In genomic region chr3:10093678-10094077, GRCh38 we compare ENCODE assay signal across 33 cellular contexts. TPM values are rescaled to one million over a fixed set of nuclear protein-coding genes. Genes with fewer than 3 reads are reported as not detected.
"Had no signal": no experiment of that assay in that cellular context is flagged by ENCODE, and none has a peak within 500 bp of the region (broad histone marks: within the 10 kb centered on the region; RNA-seq: fewer than 3 reads in every experiment).

No MANE protein-coding gene starts in this region.

- H3K4me1 Mint-ChIP-seq: central memory CD8-positive, alpha-beta T cell; mesothelial cell of epicardium; neural crest cell; stimulated activated naive B cell treated with anti-CD40 and anti-IgM and Interleukin-4, amounts not matched to agents 10 μg/mL and 1 μg/mL and 100 μg/mL, for 72 hours had no signal

- H3K27me3 ChIP-seq: colonic mucosa, esophagus muscularis mucosa, foreskin keratinocyte, gastroesophageal sphincter, heart right ventricle, neutrophil, tibial nerve, upper lobe of left lung had no signal

- H2AFZ ChIP-seq: parathyroid adenoma had no signal

- H3K9me3 ChIP-seq: colonic mucosa, esophagus muscularis mucosa, gastroesophageal sphincter, heart right ventricle, mucosa of descending colon, neutrophil, thoracic aorta, tibial nerve, upper lobe of left lung had no signal

- DNase-seq: colonic mucosa; effector CD8-positive, alpha-beta T cell; endodermal cell; foreskin keratinocyte; heart right ventricle; mesenchymal stem cell; mucosa of descending colon; naive B cell; stimulated activated CD4-positive, alpha-beta T cell treated with anti-CD3 and anti-CD28 coated beads, Interleukin-4, amount 100 ng/mL, for 4 hours; stimulated activated naive B cell treated with anti-CD40 and anti-IgM and Interleukin-4, amounts not matched to agents 10 μg/mL and 1 μg/mL and 100 μg/mL, for 72 hours; upper lobe of left lung had no signal

- H3K36me3 ChIP-seq: colonic mucosa, esophagus muscularis mucosa, gastroesophageal sphincter, thoracic aorta, tibial nerve, upper lobe of left lung had no signal

- ATAC-seq: foreskin keratinocyte; gastroesophageal sphincter; heart right ventricle; left lobe of liver; mucosa of descending colon; natural killer cell treated with Interleukin-12 subunit alpha and Interleukin-12 subunit beta and Interleukin-15 and Interleukin-18, amount 100 ng/mL, for 72 hours; sciatic nerve; stimulated activated naive B cell treated with anti-CD40 and anti-IgM and Interleukin-4, amounts not matched to agents 10 μg/mL and 1 μg/mL and 100 μg/mL, for 72 hours had no signal

- H3K9ac ChIP-seq: parathyroid adenoma had no signal

- H3K9me3 Mint-ChIP-seq: central memory CD8-positive, alpha-beta T cell; dendritic cell treated with granulocyte-macrophage colony-stimulating factor and Interleukin-4, amounts not matched to agents 40 ng/mL and 50 ng/mL, for 4 days; endodermal cell; mesothelial cell of epicardium; naive B cell; natural killer cell treated with Interleukin-12 subunit alpha and Interleukin-12 subunit beta and Interleukin-15 and Interleukin-18, amount 100 ng/mL, for 72 hours; neural crest cell; stimulated activated naive B cell treated with anti-CD40 and anti-IgM and Interleukin-4, amounts not matched to agents 10 μg/mL and 1 μg/mL and 100 μg/mL, for 72 hours; stimulated activated naive CD8-positive, alpha-beta T cell treated with anti-CD3 and anti-CD28 coated beads, Interleukin-15, Interleukin-2, amounts not matched to agents 100 ng/mL and 50 ng/mL, for 24 hours had no signal

- H3K27me3 Mint-ChIP-seq: central memory CD8-positive, alpha-beta T cell; dendritic cell treated with granulocyte-macrophage colony-stimulating factor and Interleukin-4, amounts not matched to agents 40 ng/mL and 50 ng/mL, for 4 days; naive B cell; natural killer cell treated with Interleukin-12 subunit alpha and Interleukin-12 subunit beta and Interleukin-15 and Interleukin-18, amount 100 ng/mL, for 72 hours; progenitor cell of endocrine pancreas; stimulated activated naive B cell treated with anti-CD40 and anti-IgM and Interleukin-4, amounts not matched to agents 10 μg/mL and 1 μg/mL and 100 μg/mL, for 72 hours; stimulated activated naive CD8-positive, alpha-beta T cell treated with anti-CD3 and anti-CD28 coated beads, Interleukin-15, Interleukin-2, amounts not matched to agents 100 ng/mL and 50 ng/mL, for 24 hours had no signal

- H3K27ac Mint-ChIP-seq: dendritic cell treated with granulocyte-macrophage colony-stimulating factor and Interleukin-4, amounts not matched to agents 40 ng/mL and 50 ng/mL, for 4 days; endodermal cell; mesothelial cell of epicardium; naive B cell; progenitor cell of endocrine pancreas; stimulated activated naive B cell treated with anti-CD40 and anti-IgM and Interleukin-4, amounts not matched to agents 10 μg/mL and 1 μg/mL and 100 μg/mL, for 72 hours; stimulated activated naive CD8-positive, alpha-beta T cell treated with anti-CD3 and anti-CD28 coated beads, Interleukin-15, Interleukin-2, amounts not matched to agents 100 ng/mL and 50 ng/mL, for 24 hours had no signal

- H3K27ac ChIP-seq: colonic mucosa, esophagus muscularis mucosa, foreskin keratinocyte, gastroesophageal sphincter, heart right ventricle, neutrophil, parathyroid adenoma, thoracic aorta, tibial nerve, upper lobe of left lung had no signal

- H3K4me3 Mint-ChIP-seq: central memory CD8-positive, alpha-beta T cell; dendritic cell treated with granulocyte-macrophage colony-stimulating factor and Interleukin-4, amounts not matched to agents 40 ng/mL and 50 ng/mL, for 4 days; endodermal cell; mesothelial cell of epicardium; naive B cell; natural killer cell treated with Interleukin-12 subunit alpha and Interleukin-12 subunit beta and Interleukin-15 and Interleukin-18, amount 100 ng/mL, for 72 hours; neural crest cell; stimulated activated naive B cell treated with anti-CD40 and anti-IgM and Interleukin-4, amounts not matched to agents 10 μg/mL and 1 μg/mL and 100 μg/mL, for 72 hours; stimulated activated naive CD8-positive, alpha-beta T cell treated with anti-CD3 and anti-CD28 coated beads, Interleukin-15, Interleukin-2, amounts not matched to agents 100 ng/mL and 50 ng/mL, for 24 hours had no signal

- H3K4me3 ChIP-seq: colonic mucosa, esophagus muscularis mucosa, gastroesophageal sphincter, heart right ventricle, lung, mucosa of descending colon, thoracic aorta, tibial nerve, upper lobe of left lung had no signal

- H3K4me1 ChIP-seq: colonic mucosa, esophagus muscularis mucosa, foreskin keratinocyte, gastroesophageal sphincter, heart right ventricle, parathyroid adenoma, tibial nerve, upper lobe of left lung had no signal

- H3K79me2 ChIP-seq: parathyroid adenoma had no signal

RNA-seq across cellular contexts. Expression of gene FANCD2OS, which starts 14.4 kb away (rescaled TPM):
- total RNA-seq: chondrocyte; colonic mucosa; endodermal cell; epithelial cell of proximal tubule; esophagus muscularis mucosa; foreskin keratinocyte; heart right ventricle; left lobe of liver; liver; lung; mesothelial cell of epicardium; mucosa of descending colon; natural killer cell treated with Interleukin-12 subunit alpha and Interleukin-12 subunit beta and Interleukin-15 and Interleukin-18, amount 100 ng/mL, for 72 hours; neural crest cell; osteoblast; progenitor cell of endocrine pancreas; sciatic nerve; skeletal muscle tissue; thoracic aorta; tibial nerve; upper lobe of left lung had no signal
- polyA plus RNA-seq: foreskin keratinocyte, heart right ventricle, keratinocyte, liver, lung had no signal
